Comparison of ENCODE assay signal across 8 cellular contexts in the genomic region with DNA sequence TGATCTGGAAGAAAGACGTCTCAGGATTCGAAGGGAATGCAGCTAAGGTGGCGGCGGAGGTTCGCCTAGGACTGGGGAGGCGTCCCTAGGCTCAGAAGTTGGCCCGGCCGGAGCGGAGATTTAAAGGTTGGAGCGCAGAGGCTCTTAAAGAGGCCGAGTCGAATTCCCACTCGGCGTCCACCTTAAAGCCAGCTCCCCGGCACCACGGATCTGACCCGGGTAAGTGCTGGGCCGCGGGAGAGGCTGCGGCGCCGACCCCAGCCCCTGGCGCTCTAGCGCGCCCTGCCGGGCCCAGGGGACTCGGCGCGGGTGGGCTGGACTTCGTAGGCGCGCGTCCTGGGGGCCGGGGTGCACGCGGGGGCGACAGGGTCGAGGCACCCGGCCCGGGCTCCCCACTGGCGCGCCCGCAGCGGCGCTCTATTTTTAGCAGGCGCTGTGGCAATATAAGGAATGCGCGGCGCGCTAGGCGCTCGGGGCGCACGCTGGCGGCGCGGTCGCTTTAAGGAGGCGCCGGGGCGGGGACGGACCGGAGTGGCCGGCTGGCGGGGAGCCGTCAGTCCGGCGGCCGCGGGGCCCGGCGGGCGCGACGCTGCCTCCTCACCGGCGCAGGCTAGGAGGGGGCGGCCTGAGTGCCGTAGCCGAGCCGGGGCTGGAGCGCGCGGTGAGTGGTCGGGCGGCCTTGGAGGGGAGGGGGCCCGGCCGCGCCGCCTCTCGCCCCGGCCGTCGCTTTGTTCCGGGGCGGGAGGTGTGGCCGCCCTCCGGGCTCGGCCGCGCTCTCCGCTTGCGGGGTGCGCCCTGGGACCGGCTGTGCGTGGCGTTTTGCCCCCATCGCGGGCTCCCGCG. TPM values are rescaled to one million over a fixed set of nuclear protein-coding genes. Genes with fewer than 3 reads are reported as not detected.
DNase-seq lines count a peak whose midpoint lies in the region; ATAC-seq and TF ChIP-seq lines count a peak whose summit lies in the region.

TSS of gene MRAS (plus strand) at position 473 of the 843 bp plus-strand sequence. CDS start 24,305 bp downstream, outside the sequence.

- peak within 1 kb of the TSS; percentile 50 for H3K9ac ChIP-seq in muscle layer of colon (ENCODE audit: low read length)

- H3K36me3 Mint-ChIP-seq in activated T-helper 17 cell treated with anti-CD3 and anti-CD28 coated beads, Interleukin-2, amount 50 U/mL, for 72 hours (ENCODE audit: low read depth) = peaks cover 5% of the 10 kb centered on the region

- BruUV-seq in A673 (replicated peaks; lab: Mats Ljungman, UMichigan) = no TSS peak

- peak within 1 kb of the TSS; percentile 81 for H3K4me3 Mint-ChIP-seq in activated T-helper 17 cell treated with anti-CD3 and anti-CD28 coated beads, Interleukin-2, amount 50 U/mL, for 72 hours

- H3K4me1 Mint-ChIP-seq in activated T-helper 17 cell treated with anti-CD3 and anti-CD28 coated beads, Interleukin-2, amount 50 U/mL, for 72 hours = no peaks in the 10 kb centered on the region

- peak within 1 kb of the TSS; percentile 69 for H3K27ac Mint-ChIP-seq in activated T-helper 17 cell treated with anti-CD3 and anti-CD28 coated beads, Interleukin-2, amount 50 U/mL, for 72 hours

- POLR2A ChIA-PET in A673 (lab: Charles Lee; ENCODE audit: low non-redundant PET) = interaction anchor here (0.6 kb wide), 1 partner anchor 80 kb away, joined by 3 read pairs; no protein-coding TSS in a partner anchor

- intact Hi-C loops in A673 (cut with micrococcal nuclease; ENCODE audit: unreplicated experiment) = no loop called here

- 2% methylated on average over 111 of the region's 111 CpGs for WGBS in thymus

- H3K27me3 ChIP-seq in A673 (replicated peaks; ENCODE audit: insufficient read depth, low read depth, low read length, poor library complexity) (peaks cover 13% of the 10 kb centered on the region), muscle layer of colon (ENCODE audit: control insufficient read depth in 1 of 2, insufficient read depth in 2 of 2, low read length in 2 of 2) (no peaks in the 10 kb centered on the region), thymus (ENCODE audit: control insufficient read depth, insufficient read depth) (peaks cover 36% of the 10 kb centered on the region)

- TF ChIP-seq CTCF in A673 (conservative IDR thresholded peaks at IDR 0.05; ENCODE audit: low read depth, low read length) (peak; percentile 43; the same call in 1 of the 2 replicates), fibroblast of the aortic adventitia (IDR thresholded peaks at IDR 0.05; ENCODE audit: insufficient read depth, low read length) (no peak)

- CTCF ChIA-PET in A673 (lab: Charles Lee) = no interaction called here

- H3K36me3 ChIP-seq in A673 (ENCODE audit: insufficient read depth, low read length, poor library complexity, severe bottlenecking) = no peaks in the 10 kb centered on the region
- no peaks in the 10 kb centered on the region for H3K36me3 ChIP-seq in muscle layer of colon (ENCODE audit: insufficient read depth, low read length)
- H3K36me3 ChIP-seq in thymus (ENCODE audit: control insufficient read depth, insufficient read depth) = no peaks in the 10 kb centered on the region

- H3K9me3 ChIP-seq in A673 (ENCODE audit: low read depth, low read length, poor library complexity, severe bottlenecking) = no peaks in the 10 kb centered on the region
- H3K9me3 ChIP-seq in muscle layer of colon (ENCODE audit: low read length) = no peaks in the 10 kb centered on the region
- H3K9me3 ChIP-seq in thymus (ENCODE audit: control insufficient read depth) = no peaks in the 10 kb centered on the region

- H3K9me3 Mint-ChIP-seq in activated T-helper 17 cell treated with anti-CD3 and anti-CD28 coated beads, Interleukin-2, amount 50 U/mL, for 72 hours = peaks cover 3% of the 10 kb centered on the region

- H3K4me3 ChIP-seq in A673 (ENCODE audit: low read depth, low read length, poor library complexity, severe bottlenecking) (peak within 1 kb of the TSS; percentile 55), fibroblast of the aortic adventitia (ENCODE audit: low read depth, low read length) (peak within 1 kb of the TSS; percentile 81), muscle layer of colon (ENCODE audit: low read depth in 1 of 2, low read length in 2 of 2) (peak within 1 kb of the TSS; percentile 76 to 88), thymus (ENCODE audit: low read length) (peak within 1 kb of the TSS; percentile 47)

- ATAC-seq in GM19035 (IDR thresholded peaks at IDR 0.05; ENCODE audit: unreplicated experiment) (peak; percentile 44), GM21367 (IDR thresholded peaks at IDR 0.05; ENCODE audit: unreplicated experiment) (no peak)
- peak; percentile 77 for ATAC-seq in activated T-helper 17 cell treated with anti-CD3 and anti-CD28 coated beads, Interleukin-2, amount 50 U/mL, for 72 hours (replicated peaks)

- DNase-seq in A673 (ENCODE audit: low spot score) (peak; percentile 48), NCI-H226 (peak; percentile 62), fibroblast of the aortic adventitia (ENCODE audit: low read depth) (peak; percentile 83)

- no peaks in the 10 kb centered on the region for H3K4me1 ChIP-seq in A673 (ENCODE audit: insufficient read depth, low read length, poor library complexity, severe bottlenecking)
- H3K4me1 ChIP-seq in muscle layer of colon (ENCODE audit: insufficient read depth, low read length) = peaks cover 16% of the 10 kb centered on the region
- H3K4me1 ChIP-seq in thymus (ENCODE audit: control insufficient read depth, insufficient read depth, low read length) = no peaks in the 10 kb centered on the region

- H3K27me3 Mint-ChIP-seq in activated T-helper 17 cell treated with anti-CD3 and anti-CD28 coated beads, Interleukin-2, amount 50 U/mL, for 72 hours = peaks cover 22% of the 10 kb centered on the region

- H3K27ac ChIP-seq in A673 (ENCODE audit: low read depth, low read length, poor library complexity, severe bottlenecking) (no peak within 1 kb of the TSS), muscle layer of colon (ENCODE audit: low read depth, low read length) (peak within 1 kb of the TSS; percentile 88), thymus (ENCODE audit: low read depth) (peak within 1 kb of the TSS; percentile 79)

RNA-seq across cellular contexts. Expression of gene MRAS, which starts in this region (rescaled TPM):
- total RNA-seq in A673 (2021) (0.50 and 0.77 TPM in 2 replicates), fibroblast of the aortic adventitia (ENCODE audit: low replicate concordance) (31.2 and 53.3 TPM in 2 replicates)
- under 1 TPM; 0.37 to 0.67 TPM for total RNA-seq in activated T-helper 17 cell treated with anti-CD3 and anti-CD28 coated beads, Interleukin-2, amount 50 U/mL, for 72 hours
- polyA plus RNA-seq in thymus = 11.7 TPM

Comparison
In these comparisons a context has a peak if more than half of its experiments do, and no peak if none do; other contexts are left out.
1. RNA of gene MRAS (total RNA-seq): 31.2 to 53.3 TPM in fibroblast of the aortic adventitia; 0.50 to 0.77 TPM in A673 and 0.37 to 0.67 TPM in activated T-helper 17 cell treated with anti-CD3 and anti-CD28 coated beads, Interleukin-2, amount 50 U/mL, for 72 hours; every median in the first group is over 10 times any median in the second.
2. Peak in DNase-seq and H3K4me3 ChIP-seq in A673; RNA of the gene not detected or under 1 TPM.
3. Peak in ATAC-seq in activated T-helper 17 cell treated with anti-CD3 and anti-CD28 coated beads, Interleukin-2, amount 50 U/mL, for 72 hours; RNA of the gene not detected or under 1 TPM.
4. Peak in every context shown above with its lines, with median percentiles within 50 percentile points of each other: DNase-seq and H3K4me3 ChIP-seq.